ENCODE assay signal across 8 cellular contexts in the genomic region with DNA sequence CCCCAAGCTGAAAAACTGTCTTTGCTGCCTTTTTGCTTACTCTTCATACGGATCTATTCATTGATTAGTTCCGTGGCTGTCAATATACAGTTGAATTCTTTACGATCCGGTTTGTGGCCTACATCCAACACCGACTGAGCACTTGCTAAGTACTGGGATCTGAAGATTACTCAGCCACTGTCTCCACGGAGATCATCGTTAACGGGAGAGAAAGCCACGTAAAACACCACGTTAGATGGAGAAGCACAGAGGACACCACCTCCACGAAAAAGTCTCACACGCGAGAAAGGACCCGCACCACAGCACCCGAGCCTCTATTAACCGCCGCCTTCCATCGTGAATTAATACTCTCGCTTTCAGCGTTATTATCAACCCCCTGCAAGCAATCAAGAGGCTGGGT. TPM values are rescaled to one million over a fixed set of nuclear protein-coding genes. Genes with fewer than 3 reads are reported as not detected.
DNase-seq lines count a peak whose midpoint lies in the region; ATAC-seq and TF ChIP-seq lines count a peak whose summit lies in the region.

No MANE protein-coding gene starts in this region.

- H3K27ac ChIP-seq in neutrophil: peak overlapping the region; percentile 87

- H3K9me3 Mint-ChIP-seq in activated naive CD4-positive, alpha-beta T cell treated with anti-CD3 and anti-CD28 coated beads for 36 hours: no peaks in the 10 kb centered on the region

- CTCF ChIA-PET in activated naive CD4-positive, alpha-beta T cell treated with anti-CD3 and anti-CD28 coated beads for 36 hours (lab: Charles Lee): no interaction called here

- DNase-seq in activated naive CD4-positive, alpha-beta T cell treated with anti-CD3 and anti-CD28 coated beads for 36 hours: no peak
- DNase-seq in activated naive CD4-positive, alpha-beta T cell (lab: John Stamatoyannopoulos, UW): no peak
- peak; percentile 14 for DNase-seq in SW480 (ENCODE audit: low spot score)
- peak; percentile 5 for DNase-seq in fibroblast of gingiva (ENCODE audit: low read depth)
- DNase-seq in SHP77 (lab: John Stamatoyannopoulos, UW): no peak
- DNase-seq in NCI-H1694 treated with DMSO at 0.1 percent for 48 hours (lab: John Stamatoyannopoulos, UW): no peak

- H3K4me3 ChIP-seq in neutrophil (ENCODE audit: low read depth in 1 of 2, low read length in 1 of 2): peak overlapping the region; percentile 71 to 97

- ATAC-seq in GM21576 (IDR thresholded peaks at IDR 0.05; ENCODE audit: unreplicated experiment): no peak

- peaks cover 8% of the 10 kb centered on the region for H3K36me3 Mint-ChIP-seq in activated naive CD4-positive, alpha-beta T cell treated with anti-CD3 and anti-CD28 coated beads for 36 hours (ENCODE audit: low read depth)

- H3K4me1 Mint-ChIP-seq in activated naive CD4-positive, alpha-beta T cell treated with anti-CD3 and anti-CD28 coated beads for 36 hours (ENCODE audit: low read depth): peaks cover 27% of the 10 kb centered on the region

- no peak for TF ChIP-seq CTCF in neutrophil (IDR thresholded peaks at IDR 0.05)

- H3K36me3 ChIP-seq in neutrophil: peaks cover 11% of the 10 kb centered on the region

- H3K27me3 ChIP-seq in neutrophil: no peaks in the 10 kb centered on the region

- intact Hi-C loops in activated naive CD4-positive, alpha-beta T cell treated with anti-CD3 and anti-CD28 coated beads for 36 hours (cut with micrococcal nuclease): loop anchor here (5.0 kb wide), 1 partner anchor 249 kb away; no protein-coding TSS in a partner anchor

- H3K4me3 Mint-ChIP-seq in activated naive CD4-positive, alpha-beta T cell treated with anti-CD3 and anti-CD28 coated beads for 36 hours: peak overlapping the region; percentile 95

- no peaks in the 10 kb centered on the region for H3K9me3 ChIP-seq in neutrophil

- H3K4me1 ChIP-seq in neutrophil (ENCODE audit: control insufficient read depth in 1 of 2, insufficient read depth in 1 of 2, low read depth in 1 of 2, low read length in 1 of 2): peaks cover 19 to 22% of the 10 kb centered on the region in 2 experiments

- peak overlapping the region; percentile 92 for H3K27ac Mint-ChIP-seq in activated naive CD4-positive, alpha-beta T cell treated with anti-CD3 and anti-CD28 coated beads for 36 hours

- H3K27me3 Mint-ChIP-seq in activated naive CD4-positive, alpha-beta T cell treated with anti-CD3 and anti-CD28 coated beads for 36 hours (ENCODE audit: low read depth): no peaks in the 10 kb centered on the region

RNA-seq across cellular contexts. Expression of gene ELP1, which starts 0.7 kb away (rescaled TPM):
- 10 to 100 TPM; 22.3 to 27.3 TPM for total RNA-seq in activated naive CD4-positive, alpha-beta T cell treated with anti-CD3 and anti-CD28 coated beads for 36 hours

RNA-seq across cellular contexts. Expression of gene ABITRAM, which starts 1.0 kb away (rescaled TPM):
- 10 to 100 TPM; 10.7 to 11.2 TPM for total RNA-seq in activated naive CD4-positive, alpha-beta T cell treated with anti-CD3 and anti-CD28 coated beads for 36 hours

Comparison
In these comparisons a context has a peak if more than half of its experiments do, and no peak if none do; other contexts are left out.
1. DNase-seq: peak in SW480 (single experiment) and fibroblast of gingiva (single experiment); none in activated naive CD4-positive, alpha-beta T cell treated with anti-CD3 and anti-CD28 coated beads for 36 hours (single experiment), activated naive CD4-positive, alpha-beta T cell (0 of 4), SHP77 (0 of 2) and NCI-H1694 treated with DMSO at 0.1 percent for 48 hours (single experiment).